8 cellular contexts compared by ENCODE assay signal in genomic region chr6:15023448-15023847, GRCh38.
DNase-seq lines count a peak whose midpoint lies in the region; ATAC-seq and TF ChIP-seq lines count a peak whose summit lies in the region.

No MANE protein-coding gene starts in this region.

- no peaks in the 10 kb centered on the region for H3K36me3 ChIP-seq in prostate gland

- peak; percentile 93 for ATAC-seq in GM19035 (IDR thresholded peaks at IDR 0.05; ENCODE audit: unreplicated experiment)
- ATAC-seq in HG02943 (IDR thresholded peaks at IDR 0.05; ENCODE audit: low read depth, unreplicated experiment) = peak; percentile 84

- DNase-seq in activated CD4-positive, alpha-beta T cell treated with anti-CD3 and anti-CD28 coated beads, Interleukin-2, amount 50 U/mL, for 24 hours (ENCODE audit: low read depth in 1 of 2, low spot score in 1 of 2) = peak; percentile 17 to 63
- peak; percentile 68 to 71 for DNase-seq in stimulated activated CD4-positive, alpha-beta T cell treated with anti-CD3 and anti-CD28 coated beads, Interleukin-2, amount 100 ng/mL, for 24 hours
- DNase-seq in NCI-H82 (lab: John Stamatoyannopoulos, UW) (no peak), superior temporal gyrus (ENCODE audit: extremely low spot score) (no peak), NOMO-1 treated with DMSO at 0.1 percent for 48 hours (lab: John Stamatoyannopoulos, UW; ENCODE audit: unreplicated experiment) (no peak), prostate gland (ENCODE audit: low spot score) (no peak)

- H3K4me1 ChIP-seq in prostate gland (replicated peaks) = no peaks in the 10 kb centered on the region

- no peaks in the 10 kb centered on the region for H3K9me3 ChIP-seq in prostate gland

- intact Hi-C loops in prostate gland (cut with DNase I) = no loop called here

- H3K27ac ChIP-seq in prostate gland = no peak overlapping the region

- no peaks in the 10 kb centered on the region for H3K27me3 ChIP-seq in prostate gland (replicated peaks; ENCODE audit: insufficient read depth)

- 96% methylated on average over 8 of the region's 8 CpGs for WGBS in prostate gland

- TF ChIP-seq POLR2A in prostate gland (IDR thresholded peaks at IDR 0.05) = no peak

- no peak for TF ChIP-seq CTCF in prostate gland (IDR thresholded peaks at IDR 0.05)

- no peak overlapping the region for H3K4me3 ChIP-seq in prostate gland

Comparison
In these comparisons a context has a peak if more than half of its experiments do, and no peak if none do; other contexts are left out.
1. DNase-seq: peak in activated CD4-positive, alpha-beta T cell treated with anti-CD3 and anti-CD28 coated beads, Interleukin-2, amount 50 U/mL, for 24 hours (2 of 2) and stimulated activated CD4-positive, alpha-beta T cell treated with anti-CD3 and anti-CD28 coated beads, Interleukin-2, amount 100 ng/mL, for 24 hours (2 of 2); none in NCI-H82 (single experiment), superior temporal gyrus (single experiment), NOMO-1 treated with DMSO at 0.1 percent for 48 hours (single experiment) and prostate gland (single experiment).